8 cellular contexts compared by ENCODE assay signal in genomic region chr3:192917258-192917507, GRCh38. TPM values are rescaled to one million over a fixed set of nuclear protein-coding genes. Genes with fewer than 3 reads are reported as not detected.
A peak's percentile ranks its signal among the peaks of the same experiment; 100 is the strongest.
DNase-seq lines count a peak whose midpoint lies in the region; ATAC-seq and TF ChIP-seq lines count a peak whose summit lies in the region.

No MANE protein-coding gene starts in this region.

- peak; percentile 25 to 32 for DNase-seq in activated T-cell treated with anti-CD3 and anti-CD28 coated beads, Interleukin-2, amount 50 U/mL, for 72 hours
- DNase-seq in left ventricle myocardium inferior (no peak), activated gamma-delta T cell treated with Interleukin-2 at 50 U/mL for 16 hours (no peak), NCI-H2171 (lab: John Stamatoyannopoulos, UW) (no peak), NCI-H1694 treated with DMSO at 0.1 percent for 48 hours (lab: John Stamatoyannopoulos, UW) (no peak)

- peaks cover 6 to 9% of the 10 kb centered on the region in 2 donors for H3K36me3 Mint-ChIP-seq in activated T-cell treated with anti-CD3 and anti-CD28 coated beads, Interleukin-2, amount 50 U/mL, for 72 hours (ENCODE audit: insufficient read depth in 2 of 2)
- peaks cover 6% of the 10 kb centered on the region for H3K36me3 Mint-ChIP-seq in stimulated activated memory B cell treated with anti-CD40 and anti-IgM and Interleukin-4, amounts not matched to agents 10 μg/mL and 1 μg/mL and 100 μg/mL, for 72 hours

- H3K27me3 Mint-ChIP-seq in activated T-cell treated with anti-CD3 and anti-CD28 coated beads, Interleukin-2, amount 50 U/mL, for 72 hours (ENCODE audit: low read depth): peaks cover 76% of the 10 kb centered on the region
- H3K27me3 Mint-ChIP-seq in stimulated activated memory B cell treated with anti-CD40 and anti-IgM and Interleukin-4, amounts not matched to agents 10 μg/mL and 1 μg/mL and 100 μg/mL, for 72 hours: peaks cover 23% of the 10 kb centered on the region

- intact Hi-C loops in left ventricle myocardium inferior (cut with micrococcal nuclease): loop anchor here (5.0 kb wide), 1 partner anchor 100 kb away; no protein-coding TSS in a partner anchor

- no peaks in the 10 kb centered on the region for H3K27me3 ChIP-seq in left ventricle myocardium inferior (ENCODE audit: low read depth)

- ATAC-seq in GM18502 (IDR thresholded peaks at IDR 0.05; ENCODE audit: poor library complexity, unreplicated experiment) (peak; percentile 21), HG02973 (IDR thresholded peaks at IDR 0.05; ENCODE audit: unreplicated experiment) (peak; percentile 11)
- peak; percentile 16 to 40 for ATAC-seq in activated T-cell treated with anti-CD3 and anti-CD28 coated beads, Interleukin-2, amount 50 U/mL, for 72 hours (replicated peaks in 1 of 2)
- ATAC-seq in stimulated activated memory B cell treated with anti-CD40 and anti-IgM and Interleukin-4, amounts not matched to agents 10 μg/mL and 1 μg/mL and 100 μg/mL, for 72 hours: peak; percentile 53

- H3K27ac ChIP-seq in left ventricle myocardium inferior (replicated peaks): peak overlapping the region; percentile 94

- peak overlapping the region; percentile 99 for H3K4me3 Mint-ChIP-seq in activated T-cell treated with anti-CD3 and anti-CD28 coated beads, Interleukin-2, amount 50 U/mL, for 72 hours
- H3K4me3 Mint-ChIP-seq in stimulated activated memory B cell treated with anti-CD40 and anti-IgM and Interleukin-4, amounts not matched to agents 10 μg/mL and 1 μg/mL and 100 μg/mL, for 72 hours: peak overlapping the region; percentile 97

- no peaks in the 10 kb centered on the region for H3K9me3 Mint-ChIP-seq in activated T-cell treated with anti-CD3 and anti-CD28 coated beads, Interleukin-2, amount 50 U/mL, for 72 hours
- H3K9me3 Mint-ChIP-seq in stimulated activated memory B cell treated with anti-CD40 and anti-IgM and Interleukin-4, amounts not matched to agents 10 μg/mL and 1 μg/mL and 100 μg/mL, for 72 hours: no peaks in the 10 kb centered on the region

- peaks cover 58% of the 10 kb centered on the region for H3K4me1 ChIP-seq in left ventricle myocardium inferior

- no peak for TF ChIP-seq CTCF in left ventricle myocardium inferior (IDR thresholded peaks at IDR 0.05; ENCODE audit: borderline replicate concordance)

- peak overlapping the region; percentile 78 for H3K4me3 ChIP-seq in left ventricle myocardium inferior

- H3K27ac Mint-ChIP-seq in activated T-cell treated with anti-CD3 and anti-CD28 coated beads, Interleukin-2, amount 50 U/mL, for 72 hours: peak overlapping the region; percentile 98
- peak overlapping the region; percentile 96 for H3K27ac Mint-ChIP-seq in stimulated activated memory B cell treated with anti-CD40 and anti-IgM and Interleukin-4, amounts not matched to agents 10 μg/mL and 1 μg/mL and 100 μg/mL, for 72 hours

- no peaks in the 10 kb centered on the region for H3K9me3 ChIP-seq in left ventricle myocardium inferior (replicated peaks)

- peaks cover 28% of the 10 kb centered on the region for H3K4me1 Mint-ChIP-seq in activated T-cell treated with anti-CD3 and anti-CD28 coated beads, Interleukin-2, amount 50 U/mL, for 72 hours (ENCODE audit: low read depth)
- H3K4me1 Mint-ChIP-seq in stimulated activated memory B cell treated with anti-CD40 and anti-IgM and Interleukin-4, amounts not matched to agents 10 μg/mL and 1 μg/mL and 100 μg/mL, for 72 hours: peaks cover 54% of the 10 kb centered on the region

- H3K36me3 ChIP-seq in left ventricle myocardium inferior: no peaks in the 10 kb centered on the region

RNA-seq across cellular contexts. Expression of gene MB21D2, which starts 0.5 kb away (rescaled TPM):
- total RNA-seq in activated T-cell treated with anti-CD3 and anti-CD28 coated beads, Interleukin-2, amount 50 U/mL, for 72 hours: 10 to 100 TPM; 10.5 to 26.9 TPM
- 1.8 TPM for total RNA-seq in left ventricle myocardium inferior

Comparison
In these comparisons a context has a peak if more than half of its experiments do, and no peak if none do; other contexts are left out.
1. DNase-seq: peak in activated T-cell treated with anti-CD3 and anti-CD28 coated beads, Interleukin-2, amount 50 U/mL, for 72 hours (2 of 2); none in left ventricle myocardium inferior (single experiment), activated gamma-delta T cell treated with Interleukin-2 at 50 U/mL for 16 hours (single experiment), NCI-H2171 (single experiment) and NCI-H1694 treated with DMSO at 0.1 percent for 48 hours (single experiment).
2. Peak in every context shown above with its lines, with median percentiles within 50 percentile points of each other: ATAC-seq.